Comparison of ENCODE assay signal across 8 cellular contexts in genomic region chr4:128574706-128575105, GRCh38.
A peak's percentile ranks its signal among the peaks of the same experiment; 100 is the strongest.
DNase-seq lines count a peak whose midpoint lies in the region; ATAC-seq lines count a peak whose summit lies in the region.

No MANE protein-coding gene starts in this region.

- peak; percentile 90 for ATAC-seq in GM21390 (IDR thresholded peaks at IDR 0.05; ENCODE audit: unreplicated experiment)

- DNase-seq in EL: peak; percentile 53
- DNase-seq in HT-29 (ENCODE audit: low spot score): peak; percentile 77
- DNase-seq in SW480 (ENCODE audit: low spot score): peak; percentile 27
- DNase-seq in astrocyte of the hippocampus (ENCODE audit: low read depth, low spot score): peak; percentile 76
- peak; percentile 88 for DNase-seq in iPS-NIHi7 (ENCODE audit: extremely low spot score)
- DNase-seq in stimulated activated CD4-positive, alpha-beta T cell treated with anti-CD3 and anti-CD28 coated beads, Interleukin-1b, Interleukin-23, amount 100 ng/mL, for 4 hours (ENCODE audit: low read depth in 2 of 2): peak; percentile 41 to 46
- no peak for DNase-seq in GOT3 (lab: John Stamatoyannopoulos, UW)
